Comparison of ENCODE assay signal across 8 cellular contexts in the genomic region with DNA sequence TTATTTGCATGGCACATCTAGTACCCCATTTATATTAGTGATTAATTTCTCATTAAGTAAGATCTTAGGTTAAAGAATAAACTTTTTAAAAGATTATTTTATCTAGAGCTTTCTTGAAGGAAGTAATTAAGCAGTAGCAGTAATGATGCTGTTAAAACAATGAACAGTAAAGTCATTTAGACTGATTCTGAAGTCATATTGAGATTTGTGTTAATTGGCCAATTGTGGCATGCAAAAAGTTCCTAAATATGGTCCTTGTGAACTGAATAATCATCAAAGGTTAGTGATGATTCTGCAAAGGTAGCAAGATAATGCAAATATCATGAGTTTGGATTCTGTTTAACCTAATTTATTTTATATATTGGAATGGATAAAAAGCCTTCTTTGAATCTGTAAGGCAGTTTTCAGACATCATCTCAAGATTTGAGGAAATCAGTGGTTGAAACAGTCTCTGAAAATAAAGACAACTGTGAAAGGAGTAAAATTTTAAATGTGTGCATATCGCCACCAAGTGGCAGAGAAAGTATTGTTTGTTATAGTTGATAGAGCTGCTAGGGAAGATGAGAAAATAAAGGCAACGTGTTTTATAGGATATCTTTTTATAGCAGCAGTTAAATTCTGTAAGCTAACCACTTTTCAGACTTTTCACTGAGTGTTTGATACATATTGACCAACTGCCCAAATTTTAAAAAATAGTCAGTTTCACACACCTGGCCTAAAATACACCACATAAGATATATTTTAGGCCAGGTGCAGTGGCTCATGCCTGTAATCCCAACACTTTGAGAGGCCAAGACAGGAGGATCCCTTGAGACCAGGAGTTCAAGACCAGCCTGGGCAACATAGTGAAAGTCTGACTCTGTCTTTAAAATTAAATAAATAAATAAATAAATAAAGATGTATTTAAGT.
A peak's percentile ranks its signal among the peaks of the same experiment; 100 is the strongest.
DNase-seq lines count a peak whose midpoint lies in the region; ATAC-seq and TF ChIP-seq lines count a peak whose summit lies in the region.
"Had no signal": no experiment of that assay in that cellular context is flagged by ENCODE, and none has a peak within 500 bp of the region (broad histone marks: within the 10 kb centered on the region; RNA-seq: fewer than 3 reads in every experiment).

No MANE protein-coding gene starts in this region.

- H3K4me3 ChIP-seq in DND-41 (ENCODE audit: low read depth in 1 of 2, low read length in 2 of 2) (no peak overlapping the region), Panc1 (ENCODE audit: low read depth in 2 of 2, low read length in 2 of 2) (no peak overlapping the region), colonic mucosa (no peak overlapping the region)

- peaks cover 9% of the 10 kb centered on the region for H3K9me3 ChIP-seq in DND-41 (ENCODE audit: insufficient read depth, low read length, severe bottlenecking)
- peaks cover 7% of the 10 kb centered on the region; the same call in 1 of the 2 replicates for H3K9me3 ChIP-seq in Panc1 (ENCODE audit: control insufficient read depth, insufficient read depth, low read depth, low read length)
- no peaks in the 10 kb centered on the region for H3K9me3 ChIP-seq in colonic mucosa

- peak; percentile 39 for DNase-seq in DND-41
- peak; percentile 88 for DNase-seq in KBM-7
- peak; percentile 32 for DNase-seq in Panc1 (ENCODE audit: low read depth, low spot score)
- peak; percentile 49 for DNase-seq in colonic mucosa
- DNase-seq in lung microvascular endothelial cell (ENCODE audit: low read depth in 2 of 2), result peak; percentile 59 to 68
- DNase-seq in T-helper 2 cell treated with Interferon-gamma antibody and Interleukin-4, amounts not matched to agents 5 μg/mL and 100 μg/mL, for 36 hours (ENCODE audit: low spot score), result no peak

- no peaks in the 10 kb centered on the region for H3K27me3 Mint-ChIP-seq in T-helper 2 cell treated with Interferon-gamma antibody and Interleukin-4, amounts not matched to agents 5 μg/mL and 100 μg/mL, for 36 hours (ENCODE audit: low read depth)
- H3K27me3 Mint-ChIP-seq: activated naive CD8-positive, alpha-beta T cell had no signal

- H3K36me3 Mint-ChIP-seq in T-helper 2 cell treated with Interferon-gamma antibody and Interleukin-4, amounts not matched to agents 5 μg/mL and 100 μg/mL, for 36 hours (ENCODE audit: low read depth), result peaks cover 41% of the 10 kb centered on the region

- no peaks in the 10 kb centered on the region for H3K4me1 ChIP-seq in DND-41 (ENCODE audit: insufficient read depth, low read length)
- no peaks in the 10 kb centered on the region for H3K4me1 ChIP-seq in Panc1 (ENCODE audit: control insufficient read depth, insufficient read depth, low read length)
- no peaks in the 10 kb centered on the region for H3K4me1 ChIP-seq in colonic mucosa

- no peak overlapping the region for H3K4me2 ChIP-seq in DND-41 (ENCODE audit: insufficient read depth, low read length)

- intact Hi-C loops in Panc1 (cut with micrococcal nuclease; ENCODE audit: unreplicated experiment) (loop anchor here (1.0 to 10.0 kb wide), 3 partner anchors 80 to 426 kb away; no protein-coding TSS in a partner anchor), colonic mucosa (cut with DNase I) (loop anchor here (2.0 to 10.0 kb wide), 3 partner anchors 80 to 383 kb away; no protein-coding TSS in a partner anchor)

- CTCF ChIA-PET in Panc1 (lab: Charles Lee), result interaction anchor here (2.0 kb wide), 1 partner anchor 81 kb away, joined by 7 read pairs; no protein-coding TSS in a partner anchor

- H3K4me3 Mint-ChIP-seq in T-helper 2 cell treated with Interferon-gamma antibody and Interleukin-4, amounts not matched to agents 5 μg/mL and 100 μg/mL, for 36 hours, result no peak overlapping the region
- H3K4me3 Mint-ChIP-seq: activated naive CD8-positive, alpha-beta T cell had no signal

- no peak overlapping the region for H2AFZ ChIP-seq in DND-41 (ENCODE audit: low read depth, low read length)

- in situ Hi-C loops in KBM-7 (cut with MboI; ENCODE audit: low pct_unique_long_range_greater_than_20kb, low sequenced_read_pairs), result no loop called here
- in situ Hi-C loops in Panc1 (cut with HindIII; ENCODE audit: low pct_unique_long_range_greater_than_20kb, low sequenced_read_pairs), result no loop called here

- POLR2A ChIA-PET in Panc1 (lab: Charles Lee), result no interaction called here

- peaks cover 18% of the 10 kb centered on the region for H3K9me3 Mint-ChIP-seq in T-helper 2 cell treated with Interferon-gamma antibody and Interleukin-4, amounts not matched to agents 5 μg/mL and 100 μg/mL, for 36 hours

- TF ChIP-seq CTCF in DND-41 (IDR thresholded peaks at IDR 0.05; ENCODE audit: borderline replicate concordance, extremely low read depth, low read length, poor library complexity, severe bottlenecking), result peak; percentile 78
- peak; percentile 54; the same call in 1 of the 2 replicates for TF ChIP-seq CTCF in Panc1 (IDR thresholded peaks at IDR 0.05)
- peak; percentile 49 for TF ChIP-seq CTCF in colonic mucosa (IDR thresholded peaks at IDR 0.05)

- H3K36me3 ChIP-seq in DND-41 (ENCODE audit: insufficient read depth, low read length) (peaks cover 26% of the 10 kb centered on the region), Panc1 (ENCODE audit: control insufficient read depth, insufficient read depth, low read length) (no peaks in the 10 kb centered on the region; the same call in 1 of the 2 replicates), colonic mucosa (no peaks in the 10 kb centered on the region)

- H3K27ac ChIP-seq in DND-41 (ENCODE audit: low read length) (no peak overlapping the region), Panc1 (ENCODE audit: low read length) (no peak overlapping the region), colonic mucosa (no peak overlapping the region)

- ATAC-seq in DND-41 (ENCODE audit: insufficient read depth, low read depth) (peak; percentile 89), GM18909 (IDR thresholded peaks at IDR 0.05; ENCODE audit: poor library complexity, unreplicated experiment) (peak; percentile 71), Panc1 (no peak)

- H3K9ac ChIP-seq in DND-41 (ENCODE audit: low read depth, low read length) (no peak overlapping the region), colonic mucosa (ENCODE audit: low read depth in 2 of 2, low read length in 2 of 2) (no peak overlapping the region)

- no peaks in the 10 kb centered on the region for H3K79me2 ChIP-seq in DND-41 (ENCODE audit: insufficient read depth, low read length)

- no TSS peak for BruUV-seq in Panc1 (replicated peaks; lab: Mats Ljungman, UMichigan)

- H3K27me3 ChIP-seq in DND-41 (ENCODE audit: insufficient read depth, low read length, poor library complexity), result no peaks in the 10 kb centered on the region
- H3K27me3 ChIP-seq in Panc1 (ENCODE audit: control insufficient read depth, insufficient read depth, low read length), result no peaks in the 10 kb centered on the region
- H3K27me3 ChIP-seq in colonic mucosa, result no peaks in the 10 kb centered on the region

- peaks cover 12% of the 10 kb centered on the region for H3K4me1 Mint-ChIP-seq in T-helper 2 cell treated with Interferon-gamma antibody and Interleukin-4, amounts not matched to agents 5 μg/mL and 100 μg/mL, for 36 hours (ENCODE audit: low read depth)

- H3K27ac Mint-ChIP-seq in T-helper 2 cell treated with Interferon-gamma antibody and Interleukin-4, amounts not matched to agents 5 μg/mL and 100 μg/mL, for 36 hours, result no peak overlapping the region
- H3K27ac Mint-ChIP-seq: activated naive CD8-positive, alpha-beta T cell had no signal

- H4K20me1 ChIP-seq in DND-41 (ENCODE audit: insufficient read depth, low read length), result peaks cover 3% of the 10 kb centered on the region
